In genomic region chr2:153641046-153641445, GRCh38 we compare ENCODE assay signal across 23 cellular contexts.
"Had no signal": no experiment of that assay in that cellular context is flagged by ENCODE, and none has a peak within 500 bp of the region (broad histone marks: within the 10 kb centered on the region; RNA-seq: fewer than 3 reads in every experiment).

No MANE protein-coding gene starts in this region.

- DNase-seq: cortex of kidney; effector memory CD8-positive, alpha-beta T cell; erythroblast; esophagus squamous epithelium; foreskin melanocyte; glutamatergic neuron; heart right ventricle; hippocampal formation; left cardiac atrium; left lung; mesenchymal stem cell; mucosa of descending colon; naive thymus-derived CD4-positive, alpha-beta T cell; right lobe of liver; small intestine; stimulated activated CD4-positive, alpha-beta T cell treated with anti-CD3 and anti-CD28 coated beads, Interleukin-15, amount 100 ng/mL, for 24 hours; stimulated activated CD4-positive, alpha-beta T cell treated with anti-CD3 and anti-CD28 coated beads, Interleukin-2, amount 100 ng/mL, for 48 hours; stimulated activated naive CD4-positive, alpha-beta T cell treated with Interleukin-2 at 50 U/mL for 16 hours; substantia nigra; upper lobe of left lung had no signal

- ATAC-seq: effector memory CD8-positive, alpha-beta T cell; heart right ventricle; left cardiac atrium; left lung; mucosa of descending colon; naive thymus-derived CD4-positive, alpha-beta T cell; right lobe of liver had no signal

- H3K4me3 ChIP-seq: esophagus squamous epithelium, heart right ventricle, left lung, mucosa of descending colon, neural progenitor cell, right lobe of liver, thoracic aorta, tibial nerve, upper lobe of left lung had no signal
